In genomic region chr2:241788572-241788971, GRCh38 we compare ENCODE assay signal across 14 cellular contexts. TPM values are rescaled to one million over a fixed set of nuclear protein-coding genes. Genes with fewer than 3 reads are reported as not detected.
DNase-seq lines count a peak whose midpoint lies in the region; ATAC-seq and TF ChIP-seq lines count a peak whose summit lies in the region.
"Had no signal": no experiment of that assay in that cellular context is flagged by ENCODE, and none has a peak within 500 bp of the region (broad histone marks: within the 10 kb centered on the region; RNA-seq: fewer than 3 reads in every experiment).

No MANE protein-coding gene starts in this region.

- H3K9me3 Mint-ChIP-seq in CD8-positive, alpha-beta memory T cell, result no peaks in the 10 kb centered on the region
- H3K9me3 Mint-ChIP-seq in activated CD4-positive, alpha-beta T cell treated with anti-CD3 and anti-CD28 coated beads, Interleukin-2, amount 10 ng/mL, durations not matched to agents 7 days and 5 days, result peaks cover 29% of the 10 kb centered on the region
- H3K9me3 Mint-ChIP-seq in CD4-positive, alpha-beta T cell, result no peaks in the 10 kb centered on the region

- H3K4me1 ChIP-seq in CD8-positive, alpha-beta memory T cell (ENCODE audit: insufficient read depth, low read length), result peaks cover 4% of the 10 kb centered on the region
- H3K4me1 ChIP-seq in mucosa of descending colon (ENCODE audit: low read depth), result peaks cover 9% of the 10 kb centered on the region
- H3K4me1 ChIP-seq: stomach had no signal

- H3K27ac Mint-ChIP-seq in CD8-positive, alpha-beta memory T cell, result peak overlapping the region; percentile 3 to 82 (median 57)
- H3K27ac Mint-ChIP-seq in activated CD4-positive, alpha-beta T cell treated with anti-CD3 and anti-CD28 coated beads, Interleukin-2, amount 10 ng/mL, durations not matched to agents 7 days and 5 days, result peak overlapping the region; percentile 37
- no peak overlapping the region for H3K27ac Mint-ChIP-seq in CD4-positive, alpha-beta T cell
- H3K27ac Mint-ChIP-seq: CD14-positive monocyte had no signal

- ATAC-seq in GM21717 (IDR thresholded peaks at IDR 0.05; ENCODE audit: unreplicated experiment) (peak; percentile 55), mucosa of descending colon (peak; percentile 59)
- ATAC-seq in CD4-positive, alpha-beta T cell (ENCODE audit: poor library complexity), result no peak

- intact Hi-C loops in mucosa of descending colon (cut with DNase I, micrococcal nuclease), result no loop called here
- intact Hi-C loops in posterior cingulate gyrus (cut with DNase I), result no loop called here
- intact Hi-C loops in CD4-positive, alpha-beta T cell (cut with DNase I, micrococcal nuclease), result no loop called here

- no peak for TF ChIP-seq CTCF in mucosa of descending colon (IDR thresholded peaks at IDR 0.05)
- no peak for TF ChIP-seq CTCF in CD4-positive, alpha-beta T cell (IDR thresholded peaks at IDR 0.05)

- H3K4me1 Mint-ChIP-seq in CD8-positive, alpha-beta memory T cell, result peaks cover 13 to 20% (median 15%) of the 10 kb centered on the region in 3 donors
- H3K4me1 Mint-ChIP-seq in activated CD4-positive, alpha-beta T cell treated with anti-CD3 and anti-CD28 coated beads, Interleukin-2, amount 10 ng/mL, durations not matched to agents 7 days and 5 days, result peaks cover 14% of the 10 kb centered on the region
- H3K4me1 Mint-ChIP-seq in CD4-positive, alpha-beta T cell (ENCODE audit: low read depth), result no peaks in the 10 kb centered on the region
- H3K4me1 Mint-ChIP-seq: neural crest cell had no signal

- no peaks in the 10 kb centered on the region for H3K36me3 ChIP-seq in CD8-positive, alpha-beta memory T cell (ENCODE audit: insufficient read depth, low read length)
- peaks cover 3% of the 10 kb centered on the region for H3K36me3 ChIP-seq in mucosa of descending colon (ENCODE audit: low read depth)
- H3K36me3 ChIP-seq: stomach had no signal

- H3K27me3 Mint-ChIP-seq in CD8-positive, alpha-beta memory T cell, result no peaks in the 10 kb centered on the region
- no peaks in the 10 kb centered on the region for H3K27me3 Mint-ChIP-seq in activated CD4-positive, alpha-beta T cell treated with anti-CD3 and anti-CD28 coated beads, Interleukin-2, amount 10 ng/mL, durations not matched to agents 7 days and 5 days
- no peaks in the 10 kb centered on the region for H3K27me3 Mint-ChIP-seq in CD4-positive, alpha-beta T cell

- peak in 1 of 5 donors; percentile 54 for DNase-seq in CD8-positive, alpha-beta memory T cell
- DNase-seq in activated CD4-positive, alpha-beta T cell treated with anti-CD3 and anti-CD28 coated beads, Interleukin-2, amount 10 ng/mL, durations not matched to agents 7 days and 5 days, result no peak
- DNase-seq in mucosa of descending colon, result peak in 2 of 3 donors; percentile 6 to 17
- no peak for DNase-seq in NCI-H510A treated with DMSO at 0.1 percent for 48 hours (lab: John Stamatoyannopoulos, UW)
- no peak for DNase-seq in posterior cingulate gyrus
- no peak for DNase-seq in NCI-H1694 (lab: John Stamatoyannopoulos, UW)
- DNase-seq in CD4-positive, alpha-beta T cell, result no peak
- DNase-seq: dorsolateral prefrontal cortex, Karpas-422, stomach had no signal

- H3K27me3 ChIP-seq in CD8-positive, alpha-beta memory T cell (ENCODE audit: insufficient read depth, low read length, poor library complexity, severe bottlenecking), result no peaks in the 10 kb centered on the region
- H3K27me3 ChIP-seq in CD4-positive, alpha-beta T cell (ENCODE audit: control insufficient read depth, insufficient read depth, low read length), result no peaks in the 10 kb centered on the region
- H3K27me3 ChIP-seq: dorsolateral prefrontal cortex, stomach had no signal

- POLR2A ChIA-PET in CD8-positive, alpha-beta memory T cell (lab: Charles Lee), result no interaction called here
- POLR2A ChIA-PET in activated CD4-positive, alpha-beta T cell treated with anti-CD3 and anti-CD28 coated beads, Interleukin-2, amount 10 ng/mL, durations not matched to agents 7 days and 5 days (lab: Charles Lee), result no interaction called here
- POLR2A ChIA-PET in CD4-positive, alpha-beta T cell (lab: Charles Lee), result no interaction called here

- H3K9me3 ChIP-seq in CD8-positive, alpha-beta memory T cell (ENCODE audit: low read length), result no peaks in the 10 kb centered on the region
- H3K9me3 ChIP-seq in mucosa of descending colon, result no peaks in the 10 kb centered on the region
- H3K9me3 ChIP-seq in CD4-positive, alpha-beta T cell (ENCODE audit: control insufficient read depth, low read length), result no peaks in the 10 kb centered on the region
- H3K9me3 ChIP-seq: stomach had no signal

- no peak overlapping the region for H3K4me3 ChIP-seq in CD8-positive, alpha-beta memory T cell (ENCODE audit: low read length)
- H3K4me3 ChIP-seq in mucosa of descending colon, result no peak overlapping the region
- H3K4me3 ChIP-seq: dorsolateral prefrontal cortex, stomach had no signal

- H3K4me3 Mint-ChIP-seq in CD8-positive, alpha-beta memory T cell, result no peak overlapping the region
- H3K4me3 Mint-ChIP-seq in activated CD4-positive, alpha-beta T cell treated with anti-CD3 and anti-CD28 coated beads, Interleukin-2, amount 10 ng/mL, durations not matched to agents 7 days and 5 days, result no peak overlapping the region
- no peak overlapping the region for H3K4me3 Mint-ChIP-seq in CD4-positive, alpha-beta T cell
- H3K4me3 Mint-ChIP-seq: CD14-positive monocyte, neural crest cell had no signal

- CTCF ChIA-PET in CD8-positive, alpha-beta memory T cell (lab: Charles Lee), result no interaction called here
- CTCF ChIA-PET in activated CD4-positive, alpha-beta T cell treated with anti-CD3 and anti-CD28 coated beads, Interleukin-2, amount 10 ng/mL, durations not matched to agents 7 days and 5 days (lab: Charles Lee), result interaction anchor here (0.6 to 1.7 kb wide), 5 partner anchors 9 to 733 kb away, joined by 3 to 7 read pairs (median 3); no protein-coding TSS in a partner anchor
- CTCF ChIA-PET in CD4-positive, alpha-beta T cell (lab: Charles Lee), result interaction anchor here (1.0 to 1.9 kb wide), 2 partner anchors 25 to 54 kb away, joined by 4 to 7 read pairs; partner anchors contain the start of gene D2HGDH

- no peaks in the 10 kb centered on the region for H3K36me3 Mint-ChIP-seq in CD8-positive, alpha-beta memory T cell
- no peaks in the 10 kb centered on the region for H3K36me3 Mint-ChIP-seq in activated CD4-positive, alpha-beta T cell treated with anti-CD3 and anti-CD28 coated beads, Interleukin-2, amount 10 ng/mL, durations not matched to agents 7 days and 5 days (ENCODE audit: low read depth)
- no peaks in the 10 kb centered on the region for H3K36me3 Mint-ChIP-seq in CD4-positive, alpha-beta T cell (ENCODE audit: low read depth)
- H3K36me3 Mint-ChIP-seq: CD14-positive monocyte had no signal

- no peak overlapping the region for H3K27ac ChIP-seq in CD8-positive, alpha-beta memory T cell (ENCODE audit: low read depth, low read length)
- H3K27ac ChIP-seq in CD4-positive, alpha-beta T cell (ENCODE audit: low read depth, low read length), result no peak overlapping the region
- H3K27ac ChIP-seq: dorsolateral prefrontal cortex, stomach had no signal

RNA-seq across cellular contexts. Expression of gene GAL3ST2, which starts 11.9 kb away (rescaled TPM):
- total RNA-seq in CD8-positive, alpha-beta memory T cell, result under 1 TPM in 1 of 2 experiments, not detected in 1; 0.16 TPM
- not detected for polyA plus RNA-seq in CD8-positive, alpha-beta memory T cell
- not detected for total RNA-seq in activated CD4-positive, alpha-beta T cell treated with anti-CD3 and anti-CD28 coated beads, Interleukin-2, amount 10 ng/mL, durations not matched to agents 7 days and 5 days
- total RNA-seq in mucosa of descending colon, result 10 to 100 TPM; 15.1 to 46.5 (median 42.4) TPM
- 1 to 10 TPM; 1.5 to 1.9 TPM for total RNA-seq in CD4-positive, alpha-beta T cell
- polyA plus RNA-seq: CD14-positive monocyte, stomach had no signal

RNA-seq across cellular contexts. Expression of gene NEU4, which starts 20.4 kb away (rescaled TPM):
- not detected for total RNA-seq in CD8-positive, alpha-beta memory T cell
- not detected for polyA plus RNA-seq in CD8-positive, alpha-beta memory T cell
- total RNA-seq in activated CD4-positive, alpha-beta T cell treated with anti-CD3 and anti-CD28 coated beads, Interleukin-2, amount 10 ng/mL, durations not matched to agents 7 days and 5 days, result under 1 TPM in 1 of 2 experiments, not detected in 1; 0.37 TPM
- 10 to 100 TPM; 41.4 to 72.5 (median 71.0) TPM for total RNA-seq in mucosa of descending colon
- total RNA-seq in CD4-positive, alpha-beta T cell, result 1 to 10 TPM; 4.3 to 6.8 TPM
- total RNA-seq: activated CD8-positive, alpha-beta memory T cell treated with anti-CD3 and anti-CD28 coated beads for 36 hours had no signal

RNA-seq across cellular contexts. Expression of gene D2HGDH, which starts 54.1 kb away (rescaled TPM):
- total RNA-seq in CD8-positive, alpha-beta memory T cell, result 10 to 100 TPM; 22.9 to 23.4 TPM
- 5.7 TPM for polyA plus RNA-seq in CD8-positive, alpha-beta memory T cell
- 10 to 100 TPM; 18.5 to 29.2 TPM for total RNA-seq in activated CD4-positive, alpha-beta T cell treated with anti-CD3 and anti-CD28 coated beads, Interleukin-2, amount 10 ng/mL, durations not matched to agents 7 days and 5 days
- 10 to 100 TPM; 52.2 to 88.6 (median 63.0) TPM for total RNA-seq in mucosa of descending colon
- 10 to 100 TPM; 27.6 to 30.6 TPM for total RNA-seq in CD4-positive, alpha-beta T cell

Comparison
In these comparisons a context has a peak if more than half of its experiments do, and no peak if none do; other contexts are left out.
1. DNase-seq: peak in mucosa of descending colon (2 of 3); none in activated CD4-positive, alpha-beta T cell treated with anti-CD3 and anti-CD28 coated beads, Interleukin-2, amount 10 ng/mL, durations not matched to agents 7 days and 5 days (single experiment), NCI-H510A treated with DMSO at 0.1 percent for 48 hours (single experiment), posterior cingulate gyrus (0 of 10), NCI-H1694 (single experiment) and CD4-positive, alpha-beta T cell (0 of 10).
2. RNA of gene GAL3ST2, which starts 11.9 kb away (total RNA-seq): 15.1 to 46.5 TPM in mucosa of descending colon; 1.5 to 1.9 TPM in CD4-positive, alpha-beta T cell, 0.16 TPM in CD8-positive, alpha-beta memory T cell and not detected in activated CD4-positive, alpha-beta T cell treated with anti-CD3 and anti-CD28 coated beads, Interleukin-2, amount 10 ng/mL, durations not matched to agents 7 days and 5 days; every median in the first group is over 4 times any median in the second.
3. RNA of gene NEU4, which starts 20.4 kb away (total RNA-seq): 41.4 to 72.5 TPM in mucosa of descending colon; 4.3 to 6.8 TPM in CD4-positive, alpha-beta T cell, 0.37 TPM in activated CD4-positive, alpha-beta T cell treated with anti-CD3 and anti-CD28 coated beads, Interleukin-2, amount 10 ng/mL, durations not matched to agents 7 days and 5 days and not detected in CD8-positive, alpha-beta memory T cell; every median in the first group is over 4 times any median in the second.